13 cellular contexts compared by ENCODE assay signal in the genomic region with DNA sequence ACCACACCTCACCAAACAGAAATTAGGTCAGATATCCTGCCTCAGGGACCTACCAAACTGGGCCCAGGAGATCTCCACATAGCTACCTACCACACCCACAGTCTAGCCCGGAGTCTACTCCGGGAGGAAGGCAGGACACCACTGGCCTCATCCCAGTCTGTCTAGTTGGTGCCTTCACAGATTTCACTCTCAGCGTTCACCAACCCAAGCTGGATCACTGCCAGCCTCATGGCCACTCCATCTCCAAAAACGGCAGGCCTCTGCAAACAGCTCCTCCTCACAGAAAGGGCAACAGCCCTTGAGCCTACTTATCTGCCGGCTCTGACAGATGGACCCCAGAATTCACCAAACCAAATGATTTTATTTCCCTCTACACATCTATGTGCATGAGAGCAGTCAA.
"Had no signal": no experiment of that assay in that cellular context is flagged by ENCODE, and none has a peak within 500 bp of the region (broad histone marks: within the 10 kb centered on the region; RNA-seq: fewer than 3 reads in every experiment).

No MANE protein-coding gene starts in this region.

- DNase-seq: activated CD4-positive, alpha-beta T cell treated with anti-CD3 and anti-CD28 coated beads, Interleukin-2, amount 10 ng/mL, durations not matched to agents 24 days and 14 days; activated CD8-positive, alpha-beta memory T cell treated with anti-CD3 and anti-CD28 coated beads for 24 hours; activated naive CD4-positive, alpha-beta T cell treated with anti-CD3 and anti-CD28 coated beads for 36 hours; effector memory CD4-positive, alpha-beta T cell; kidney; left ventricle myocardium superior; stimulated activated CD4-positive, alpha-beta T cell treated with anti-CD3 and anti-CD28 coated beads, Interleukin-4, amount 100 ng/mL, for 24 hours; stimulated activated naive CD8-positive, alpha-beta T cell treated with anti-CD3 and anti-CD28 coated beads, Interleukin-15, amount 100 ng/mL, for 72 hours; uterus had no signal

- H3K27me3 ChIP-seq: uterus had no signal

- H3K36me3 ChIP-seq: thoracic aorta, uterus had no signal

- H3K4me3 ChIP-seq: coronary artery, thoracic aorta, uterus had no signal

- H3K27ac ChIP-seq: coronary artery, epithelial cell of prostate, thoracic aorta, uterus had no signal

- H3K9me3 ChIP-seq: thoracic aorta, uterus had no signal

- H3K4me1 ChIP-seq: uterus had no signal

- ATAC-seq: left ventricle myocardium superior; stimulated activated naive CD8-positive, alpha-beta T cell treated with anti-CD3 and anti-CD28 coated beads, Interleukin-15, amount 100 ng/mL, for 72 hours; WTC11 had no signal
